11 cellular contexts compared by ENCODE assay signal in the genomic region with DNA sequence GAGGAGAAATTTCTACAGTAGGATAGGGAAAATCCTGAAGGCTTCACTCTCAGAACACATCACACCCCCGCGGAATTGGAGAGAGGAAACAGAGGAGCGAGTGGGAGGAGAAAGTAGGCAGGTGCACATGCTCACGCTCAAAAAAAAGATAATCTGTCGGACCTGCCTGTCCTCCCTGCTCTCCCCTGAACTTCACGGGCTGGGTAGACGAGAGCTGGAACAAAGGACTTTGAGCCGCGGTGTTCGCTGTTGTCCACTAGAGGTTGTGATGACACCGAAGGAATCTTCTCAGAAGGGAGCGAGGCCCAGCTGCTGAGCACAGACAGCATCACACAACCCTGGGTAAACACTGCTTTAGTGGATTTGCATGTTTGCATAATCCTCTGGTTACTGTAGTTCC. TPM values are rescaled to one million over a fixed set of nuclear protein-coding genes. Genes with fewer than 3 reads are reported as not detected.
DNase-seq lines count a peak whose midpoint lies in the region; ATAC-seq lines count a peak whose summit lies in the region.
"Had no signal": no experiment of that assay in that cellular context is flagged by ENCODE, and none has a peak within 500 bp of the region (broad histone marks: within the 10 kb centered on the region; RNA-seq: fewer than 3 reads in every experiment).

No MANE protein-coding gene starts in this region.

- H3K36me3 Mint-ChIP-seq in activated CD4-positive, alpha-beta T cell treated with anti-CD3 and anti-CD28 coated beads, Interleukin-2, amount 10 ng/mL, durations not matched to agents 7 days and 5 days (ENCODE audit: low read depth) = no peaks in the 10 kb centered on the region

- CTCF ChIA-PET in activated CD4-positive, alpha-beta T cell treated with anti-CD3 and anti-CD28 coated beads, Interleukin-2, amount 10 ng/mL, durations not matched to agents 7 days and 5 days (lab: Charles Lee) = no interaction called here

- H3K4me3 Mint-ChIP-seq in activated CD4-positive, alpha-beta T cell treated with anti-CD3 and anti-CD28 coated beads, Interleukin-2, amount 10 ng/mL, durations not matched to agents 7 days and 5 days = no peak overlapping the region

- no peak overlapping the region for H3K27ac Mint-ChIP-seq in activated CD4-positive, alpha-beta T cell treated with anti-CD3 and anti-CD28 coated beads, Interleukin-2, amount 10 ng/mL, durations not matched to agents 7 days and 5 days

- no peak for ATAC-seq in HG03025 (IDR thresholded peaks at IDR 0.05; ENCODE audit: low FRiP score, unreplicated experiment)

- POLR2A ChIA-PET in activated CD4-positive, alpha-beta T cell treated with anti-CD3 and anti-CD28 coated beads, Interleukin-2, amount 10 ng/mL, durations not matched to agents 7 days and 5 days (lab: Charles Lee) = no interaction called here

- H3K4me1 Mint-ChIP-seq in activated CD4-positive, alpha-beta T cell treated with anti-CD3 and anti-CD28 coated beads, Interleukin-2, amount 10 ng/mL, durations not matched to agents 7 days and 5 days = no peaks in the 10 kb centered on the region

- H3K27me3 Mint-ChIP-seq in activated CD4-positive, alpha-beta T cell treated with anti-CD3 and anti-CD28 coated beads, Interleukin-2, amount 10 ng/mL, durations not matched to agents 7 days and 5 days = peaks cover 35% of the 10 kb centered on the region

- H3K9me3 Mint-ChIP-seq in activated CD4-positive, alpha-beta T cell treated with anti-CD3 and anti-CD28 coated beads, Interleukin-2, amount 10 ng/mL, durations not matched to agents 7 days and 5 days = no peaks in the 10 kb centered on the region

- DNase-seq in NCI-H1436 (lab: John Stamatoyannopoulos, UW) (peak; percentile 24), NCI-H1436 treated with DMSO at 0.1 percent for 48 hours (lab: John Stamatoyannopoulos, UW) (no peak), NCI-H2029 treated with DMSO at 0.1 percent for 48 hours (lab: John Stamatoyannopoulos, UW) (peak; percentile 48), cerebellar cortex (ENCODE audit: low spot score) (peak; percentile 70), retina (peak; percentile 48), NCI-H446 treated with DMSO at 0.1 percent for 48 hours (lab: John Stamatoyannopoulos, UW) (no peak)
- DNase-seq in activated CD4-positive, alpha-beta T cell treated with anti-CD3 and anti-CD28 coated beads, Interleukin-2, amount 10 ng/mL, durations not matched to agents 7 days and 5 days = no peak
- DNase-seq: activated T-cell treated with anti-CD3 and anti-CD28 coated beads, Interleukin-2, amount 50 U/mL, for 1 hour; cortex of kidney; T-helper 1 cell had no signal

RNA-seq across cellular contexts. Expression of gene SEZ6L, which starts 5.0 kb away (rescaled TPM):
- total RNA-seq in activated CD4-positive, alpha-beta T cell treated with anti-CD3 and anti-CD28 coated beads, Interleukin-2, amount 10 ng/mL, durations not matched to agents 7 days and 5 days = not detected

Comparison
In these comparisons a context has a peak if more than half of its experiments do, and no peak if none do; other contexts are left out.
1. DNase-seq: peak in NCI-H1436 (single experiment), NCI-H2029 treated with DMSO at 0.1 percent for 48 hours (single experiment), cerebellar cortex (single experiment) and retina (single experiment); none in NCI-H1436 treated with DMSO at 0.1 percent for 48 hours (single experiment), NCI-H446 treated with DMSO at 0.1 percent for 48 hours (single experiment) and activated CD4-positive, alpha-beta T cell treated with anti-CD3 and anti-CD28 coated beads, Interleukin-2, amount 10 ng/mL, durations not matched to agents 7 days and 5 days (single experiment).